Comparison of ENCODE assay signal across 1 cellular context in the genomic region with DNA sequence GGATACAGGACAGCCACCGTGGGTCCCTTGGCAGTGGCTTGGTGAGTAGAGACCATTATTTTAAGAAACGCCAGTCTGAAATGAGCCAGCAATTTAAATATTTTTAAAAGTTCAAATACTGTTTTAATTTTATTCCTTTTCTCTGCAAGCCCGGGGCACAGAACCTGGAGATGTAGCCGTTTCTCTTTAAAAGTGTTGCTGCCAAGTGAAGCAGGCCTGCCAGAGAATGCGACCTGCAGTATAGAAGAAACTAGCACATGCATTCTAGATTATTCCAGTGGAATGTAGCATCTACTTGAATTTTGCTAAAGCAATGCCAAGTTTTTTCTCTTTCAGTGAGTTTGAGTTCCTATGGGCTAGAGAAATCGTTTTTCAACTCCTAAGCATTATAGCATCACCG.
TF ChIP-seq lines count a peak whose summit lies in the region.

No MANE protein-coding gene starts in this region.

TF ChIP-seq in GM23338, 12 proteins besides CTCF, POLR2A, EP300 and RAD21 (continued from another document):
- no peak for TF ChIP-seq STAT1 (IDR thresholded peaks at IDR 0.05; ENCODE audit: unreplicated experiment)
- TF ChIP-seq, protein P1, sequence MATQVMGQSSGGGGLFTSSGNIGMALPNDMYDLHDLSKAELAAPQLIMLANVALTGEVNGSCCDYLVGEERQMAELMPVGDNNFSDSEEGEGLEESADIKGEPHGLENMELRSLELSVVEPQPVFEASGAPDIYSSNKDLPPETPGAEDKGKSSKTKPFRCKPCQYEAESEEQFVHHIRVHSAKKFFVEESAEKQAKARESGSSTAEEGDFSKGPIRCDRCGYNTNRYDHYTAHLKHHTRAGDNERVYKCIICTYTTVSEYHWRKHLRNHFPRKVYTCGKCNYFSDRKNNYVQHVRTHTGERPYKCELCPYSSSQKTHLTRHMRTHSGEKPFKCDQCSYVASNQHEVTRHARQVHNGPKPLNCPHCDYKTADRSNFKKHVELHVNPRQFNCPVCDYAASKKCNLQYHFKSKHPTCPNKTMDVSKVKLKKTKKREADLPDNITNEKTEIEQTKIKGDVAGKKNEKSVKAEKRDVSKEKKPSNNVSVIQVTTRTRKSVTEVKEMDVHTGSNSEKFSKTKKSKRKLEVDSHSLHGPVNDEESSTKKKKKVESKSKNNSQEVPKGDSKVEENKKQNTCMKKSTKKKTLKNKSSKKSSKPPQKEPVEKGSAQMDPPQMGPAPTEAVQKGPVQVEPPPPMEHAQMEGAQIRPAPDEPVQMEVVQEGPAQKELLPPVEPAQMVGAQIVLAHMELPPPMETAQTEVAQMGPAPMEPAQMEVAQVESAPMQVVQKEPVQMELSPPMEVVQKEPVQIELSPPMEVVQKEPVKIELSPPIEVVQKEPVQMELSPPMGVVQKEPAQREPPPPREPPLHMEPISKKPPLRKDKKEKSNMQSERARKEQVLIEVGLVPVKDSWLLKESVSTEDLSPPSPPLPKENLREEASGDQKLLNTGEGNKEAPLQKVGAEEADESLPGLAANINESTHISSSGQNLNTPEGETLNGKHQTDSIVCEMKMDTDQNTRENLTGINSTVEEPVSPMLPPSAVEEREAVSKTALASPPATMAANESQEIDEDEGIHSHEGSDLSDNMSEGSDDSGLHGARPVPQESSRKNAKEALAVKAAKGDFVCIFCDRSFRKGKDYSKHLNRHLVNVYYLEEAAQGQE (IDR thresholded peaks at IDR 0.05; ENCODE audit: unreplicated experiment): no peak
- TF ChIP-seq NANOG (IDR thresholded peaks at IDR 0.05; ENCODE audit: borderline replicate concordance): no peak
- TF ChIP-seq, protein P2, sequence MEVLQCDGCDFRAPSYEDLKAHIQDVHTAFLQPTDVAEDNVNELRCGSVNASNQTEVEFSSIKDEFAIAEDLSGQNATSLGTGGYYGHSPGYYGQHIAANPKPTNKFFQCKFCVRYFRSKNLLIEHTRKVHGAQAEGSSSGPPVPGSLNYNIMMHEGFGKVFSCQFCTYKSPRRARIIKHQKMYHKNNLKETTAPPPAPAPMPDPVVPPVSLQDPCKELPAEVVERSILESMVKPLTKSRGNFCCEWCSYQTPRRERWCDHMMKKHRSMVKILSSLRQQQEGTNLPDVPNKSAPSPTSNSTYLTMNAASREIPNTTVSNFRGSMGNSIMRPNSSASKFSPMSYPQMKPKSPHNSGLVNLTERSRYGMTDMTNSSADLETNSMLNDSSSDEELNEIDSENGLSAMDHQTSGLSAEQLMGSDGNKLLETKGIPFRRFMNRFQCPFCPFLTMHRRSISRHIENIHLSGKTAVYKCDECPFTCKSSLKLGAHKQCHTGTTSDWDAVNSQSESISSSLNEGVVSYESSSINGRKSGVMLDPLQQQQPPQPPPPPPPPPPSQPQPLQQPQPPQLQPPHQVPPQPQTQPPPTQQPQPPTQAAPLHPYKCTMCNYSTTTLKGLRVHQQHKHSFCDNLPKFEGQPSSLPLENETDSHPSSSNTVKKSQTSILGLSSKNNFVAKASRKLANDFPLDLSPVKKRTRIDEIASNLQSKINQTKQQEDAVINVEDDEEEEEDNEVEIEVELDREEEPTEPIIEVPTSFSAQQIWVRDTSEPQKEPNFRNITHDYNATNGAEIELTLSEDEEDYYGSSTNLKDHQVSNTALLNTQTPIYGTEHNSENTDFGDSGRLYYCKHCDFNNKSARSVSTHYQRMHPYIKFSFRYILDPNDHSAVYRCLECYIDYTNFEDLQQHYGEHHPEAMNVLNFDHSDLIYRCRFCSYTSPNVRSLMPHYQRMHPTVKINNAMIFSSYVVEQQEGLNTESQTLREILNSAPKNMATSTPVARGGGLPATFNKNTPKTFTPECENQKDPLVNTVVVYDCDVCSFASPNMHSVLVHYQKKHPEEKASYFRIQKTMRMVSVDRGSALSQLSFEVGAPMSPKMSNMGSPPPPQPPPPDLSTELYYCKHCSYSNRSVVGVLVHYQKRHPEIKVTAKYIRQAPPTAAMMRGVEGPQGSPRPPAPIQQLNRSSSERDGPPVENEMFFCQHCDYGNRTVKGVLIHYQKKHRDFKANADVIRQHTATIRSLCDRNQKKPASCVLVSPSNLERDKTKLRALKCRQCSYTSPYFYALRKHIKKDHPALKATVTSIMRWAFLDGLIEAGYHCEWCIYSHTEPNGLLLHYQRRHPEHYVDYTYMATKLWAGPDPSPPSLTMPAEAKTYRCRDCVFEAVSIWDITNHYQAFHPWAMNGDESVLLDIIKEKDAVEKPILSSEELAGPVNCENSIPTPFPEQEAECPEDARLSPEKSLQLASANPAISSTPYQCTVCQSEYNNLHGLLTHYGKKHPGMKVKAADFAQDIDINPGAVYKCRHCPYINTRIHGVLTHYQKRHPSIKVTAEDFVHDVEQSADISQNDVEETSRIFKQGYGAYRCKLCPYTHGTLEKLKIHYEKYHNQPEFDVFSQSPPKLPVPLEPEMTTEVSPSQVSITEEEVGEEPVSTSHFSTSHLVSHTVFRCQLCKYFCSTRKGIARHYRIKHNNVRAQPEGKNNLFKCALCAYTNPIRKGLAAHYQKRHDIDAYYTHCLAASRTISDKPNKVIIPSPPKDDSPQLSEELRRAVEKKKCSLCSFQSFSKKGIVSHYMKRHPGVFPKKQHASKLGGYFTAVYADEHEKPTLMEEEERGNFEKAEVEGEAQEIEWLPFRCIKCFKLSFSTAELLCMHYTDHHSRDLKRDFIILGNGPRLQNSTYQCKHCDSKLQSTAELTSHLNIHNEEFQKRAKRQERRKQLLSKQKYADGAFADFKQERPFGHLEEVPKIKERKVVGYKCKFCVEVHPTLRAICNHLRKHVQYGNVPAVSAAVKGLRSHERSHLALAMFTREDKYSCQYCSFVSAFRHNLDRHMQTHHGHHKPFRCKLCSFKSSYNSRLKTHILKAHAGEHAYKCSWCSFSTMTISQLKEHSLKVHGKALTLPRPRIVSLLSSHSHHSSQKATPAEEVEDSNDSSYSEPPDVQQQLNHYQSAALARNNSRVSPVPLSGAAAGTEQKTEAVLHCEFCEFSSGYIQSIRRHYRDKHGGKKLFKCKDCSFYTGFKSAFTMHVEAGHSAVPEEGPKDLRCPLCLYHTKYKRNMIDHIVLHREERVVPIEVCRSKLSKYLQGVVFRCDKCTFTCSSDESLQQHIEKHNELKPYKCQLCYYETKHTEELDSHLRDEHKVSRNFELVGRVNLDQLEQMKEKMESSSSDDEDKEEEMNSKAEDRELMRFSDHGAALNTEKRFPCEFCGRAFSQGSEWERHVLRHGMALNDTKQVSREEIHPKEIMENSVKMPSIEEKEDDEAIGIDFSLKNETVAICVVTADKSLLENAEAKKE (CRISPR knock-in tag; IDR thresholded peaks at IDR 0.05): no peak
- TF ChIP-seq POLR2AphosphoS5 (IDR thresholded peaks at IDR 0.05; ENCODE audit: low read depth): no peak
- no peak for TF ChIP-seq ZNF114 (CRISPR knock-in tag; IDR thresholded peaks at IDR 0.05)
- no peak for TF ChIP-seq EZH2 (IDR thresholded peaks at IDR 0.05; ENCODE audit: low read depth, unreplicated experiment)
